10 cellular contexts compared by ENCODE assay signal in the genomic region with DNA sequence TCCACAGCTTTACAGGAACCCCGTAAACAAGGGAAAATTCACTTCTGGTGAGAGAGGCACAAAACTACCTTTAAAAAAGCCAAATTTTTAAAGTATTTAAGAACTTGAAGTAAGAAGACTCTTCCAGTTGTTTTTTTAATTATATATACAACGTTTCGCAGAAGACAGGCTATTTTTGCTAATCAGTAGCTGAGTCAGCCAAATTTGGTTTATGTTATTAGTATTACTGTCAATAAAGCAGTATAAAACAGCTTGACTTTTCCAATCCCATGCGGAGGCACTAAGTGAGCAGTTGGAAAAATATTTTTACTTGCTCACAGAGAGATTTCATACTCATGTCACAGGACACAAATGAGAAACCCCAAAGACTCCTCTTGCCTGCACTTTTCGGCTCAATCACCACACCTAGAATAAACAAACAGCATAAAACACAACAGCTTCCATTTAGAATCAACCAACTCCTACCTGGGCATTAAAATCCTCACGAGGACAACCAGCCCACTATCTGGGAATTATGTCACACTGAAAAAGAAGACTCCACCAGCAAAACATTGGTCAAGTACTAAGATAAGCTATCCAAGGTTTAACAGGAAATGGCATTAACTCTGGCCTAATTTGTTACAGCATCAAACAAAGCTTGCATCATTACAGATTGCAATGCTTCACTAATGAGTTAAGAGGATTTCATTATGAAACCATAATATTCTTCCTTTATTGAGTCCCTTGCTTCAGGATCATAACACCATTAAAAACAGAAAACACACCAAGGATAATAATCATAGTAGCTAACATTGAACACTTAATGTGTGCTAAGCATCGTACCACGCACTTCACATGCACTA. TPM values are rescaled to one million over a fixed set of nuclear protein-coding genes. Genes with fewer than 3 reads are reported as not detected.
DNase-seq lines count a peak whose midpoint lies in the region; ATAC-seq and TF ChIP-seq lines count a peak whose summit lies in the region.
"Had no signal": no experiment of that assay in that cellular context is flagged by ENCODE, and none has a peak within 500 bp of the region (broad histone marks: within the 10 kb centered on the region; RNA-seq: fewer than 3 reads in every experiment).

No MANE protein-coding gene starts in this region.

- ATAC-seq in CD8-positive, alpha-beta T cell = no peak
- peak in 1 of 2 donors; percentile 50 for ATAC-seq in natural killer cell treated with Interleukin-12 subunit alpha and Interleukin-12 subunit beta and Interleukin-15 and Interleukin-18, amount 100 ng/mL, for 72 hours
- ATAC-seq in HG02759 (IDR thresholded peaks at IDR 0.05; ENCODE audit: unreplicated experiment) = no peak

- no peaks in the 10 kb centered on the region for H3K27me3 ChIP-seq in CD8-positive, alpha-beta T cell (ENCODE audit: insufficient read depth, low read length)
- H3K27me3 ChIP-seq in mammary epithelial cell (ENCODE audit: insufficient read depth, low read length) = no peaks in the 10 kb centered on the region

- no peak for TF ChIP-seq CTCF in CD8-positive, alpha-beta T cell (IDR thresholded peaks at IDR 0.05)
- TF ChIP-seq CTCF in mammary epithelial cell (conservative IDR thresholded peaks at IDR 0.05 in 1 of 2, IDR thresholded peaks at IDR 0.05 in 1 of 2; ENCODE audit: extremely low read depth in 1 of 2, insufficient read depth in 1 of 2, low read depth in 1 of 2, low read length in 2 of 2) = no peak

- H3K36me3 Mint-ChIP-seq in CD8-positive, alpha-beta T cell = peaks cover 13% of the 10 kb centered on the region
- no peaks in the 10 kb centered on the region for H3K36me3 Mint-ChIP-seq in natural killer cell treated with Interleukin-12 subunit alpha and Interleukin-12 subunit beta and Interleukin-15 and Interleukin-18, amount 100 ng/mL, for 72 hours

- H3K27ac Mint-ChIP-seq in CD8-positive, alpha-beta T cell = peak overlapping the region; percentile 3
- H3K27ac Mint-ChIP-seq in natural killer cell treated with Interleukin-12 subunit alpha and Interleukin-12 subunit beta and Interleukin-15 and Interleukin-18, amount 100 ng/mL, for 72 hours = peak overlapping the region; percentile 28 to 63

- no peak for DNase-seq in CD8-positive, alpha-beta T cell
- DNase-seq in MV-4-11 (lab: John Stamatoyannopoulos, UW) (peak; percentile 57), mammary epithelial cell (no peak), NCI-H526 (lab: John Stamatoyannopoulos, UW) (no peak), HK-2 (ENCODE audit: unreplicated experiment) (no peak), DMS114 treated with DMSO at 0.1 percent for 48 hours (lab: John Stamatoyannopoulos, UW; ENCODE audit: unreplicated experiment) (no peak)
- no peak for DNase-seq in natural killer cell treated with Interleukin-12 subunit alpha and Interleukin-12 subunit beta and Interleukin-15 and Interleukin-18, amount 100 ng/mL, for 72 hours (ENCODE audit: low spot score)
- DNase-seq: amniotic stem cell, NCI-H187 treated with DMSO at 0.1 percent for 48 hours had no signal

- H3K79me2 ChIP-seq in mammary epithelial cell (ENCODE audit: insufficient read depth, low read length) = peaks cover 78% of the 10 kb centered on the region

- no peak overlapping the region for H3K4me3 ChIP-seq in CD8-positive, alpha-beta T cell (ENCODE audit: low read depth, low read length)
- no peak overlapping the region for H3K4me3 ChIP-seq in mammary epithelial cell (replicated peaks in 1 of 3; ENCODE audit: insufficient read depth in 1 of 3, low read depth in 2 of 3, low read length in 3 of 3)

- H2AFZ ChIP-seq in mammary epithelial cell (ENCODE audit: low read depth, low read length) = no peak overlapping the region

- POLR2A ChIA-PET in CD8-positive, alpha-beta T cell (lab: Charles Lee) = interaction anchor here (0.7 to 2.4 kb wide), 5 partner anchors 12 to 28 kb away, joined by 3 to 9 read pairs (median 4); no protein-coding TSS in a partner anchor

- H3K4me1 Mint-ChIP-seq in CD8-positive, alpha-beta T cell (ENCODE audit: low read depth) = peaks cover 62% of the 10 kb centered on the region
- peaks cover 48 to 60% of the 10 kb centered on the region in 2 donors for H3K4me1 Mint-ChIP-seq in natural killer cell treated with Interleukin-12 subunit alpha and Interleukin-12 subunit beta and Interleukin-15 and Interleukin-18, amount 100 ng/mL, for 72 hours (ENCODE audit: low read depth in 2 of 2)

- H3K4me3 Mint-ChIP-seq in CD8-positive, alpha-beta T cell = no peak overlapping the region
- H3K4me3 Mint-ChIP-seq in natural killer cell treated with Interleukin-12 subunit alpha and Interleukin-12 subunit beta and Interleukin-15 and Interleukin-18, amount 100 ng/mL, for 72 hours = peak overlapping the region; percentile 15

- H3K9me3 ChIP-seq in CD8-positive, alpha-beta T cell (ENCODE audit: low read length) = no peaks in the 10 kb centered on the region
- H3K9me3 ChIP-seq in mammary epithelial cell (replicated peaks; ENCODE audit: insufficient read depth, low read length) = no peaks in the 10 kb centered on the region

- peaks cover 5% of the 10 kb centered on the region for H3K4me1 ChIP-seq in CD8-positive, alpha-beta T cell (ENCODE audit: insufficient read depth, low read length)
- peaks cover 38% of the 10 kb centered on the region for H3K4me1 ChIP-seq in mammary epithelial cell (ENCODE audit: insufficient read depth, low read length)

- H3K27me3 Mint-ChIP-seq in CD8-positive, alpha-beta T cell (ENCODE audit: low read depth) = no peaks in the 10 kb centered on the region
- no peaks in the 10 kb centered on the region for H3K27me3 Mint-ChIP-seq in natural killer cell treated with Interleukin-12 subunit alpha and Interleukin-12 subunit beta and Interleukin-15 and Interleukin-18, amount 100 ng/mL, for 72 hours

- dilution Hi-C loops in mammary epithelial cell (cut with HindIII; ENCODE audit: low sequenced_read_pairs) = no loop called here

- in situ Hi-C loops in mammary epithelial cell (cut with MboI; ENCODE audit: low sequenced_read_pairs in 2 of 2) = no loop called here

- intact Hi-C loops in CD8-positive, alpha-beta T cell (cut with DNase I, micrococcal nuclease) = loop anchor here in 1 of 2 experiments (2.0 kb wide), 1 partner anchor 14 kb away; no protein-coding TSS in a partner anchor
- intact Hi-C loops in mammary epithelial cell (cut with micrococcal nuclease) = no loop called here

- no TSS peak for BruUV-seq in mammary epithelial cell (replicated peaks; lab: Mats Ljungman, UMichigan)

- H3K27ac ChIP-seq in CD8-positive, alpha-beta T cell (ENCODE audit: low read depth, low read length) = no peak overlapping the region
- H3K27ac ChIP-seq in mammary epithelial cell (ENCODE audit: insufficient read depth, low read depth, low read length) = peak overlapping the region; percentile 20

- H3K9me3 Mint-ChIP-seq in CD8-positive, alpha-beta T cell = no peaks in the 10 kb centered on the region
- H3K9me3 Mint-ChIP-seq in natural killer cell treated with Interleukin-12 subunit alpha and Interleukin-12 subunit beta and Interleukin-15 and Interleukin-18, amount 100 ng/mL, for 72 hours = no peaks in the 10 kb centered on the region

- no peaks in the 10 kb centered on the region for H3K36me3 ChIP-seq in CD8-positive, alpha-beta T cell (ENCODE audit: insufficient read depth, low read length)
- no peaks in the 10 kb centered on the region for H3K36me3 ChIP-seq in mammary epithelial cell (ENCODE audit: insufficient read depth, low read length)

- 95% methylated on average over 8 of the region's 8 CpGs for WGBS in mammary epithelial cell (ENCODE audit: low coverage, missing lambda C conversion rate)

- no peak overlapping the region for H3K4me2 ChIP-seq in mammary epithelial cell (ENCODE audit: insufficient read depth, low read depth, low read length)

- CTCF ChIA-PET in CD8-positive, alpha-beta T cell (lab: Charles Lee) = interaction anchor here (1.0 to 1.6 kb wide), 4 partner anchors 9 to 151 kb away, joined by 3 to 5 read pairs (median 3); no protein-coding TSS in a partner anchor
- CTCF ChIA-PET in mammary epithelial cell (lab: Charles Lee; ENCODE audit: low non-redundant PET) = interaction anchor here (0.6 kb wide), 1 partner anchor 28 kb away, joined by 3 read pairs; no protein-coding TSS in a partner anchor

- H4K20me1 ChIP-seq in mammary epithelial cell (ENCODE audit: insufficient read depth, low read length) = no peaks in the 10 kb centered on the region

- H3K9ac ChIP-seq in mammary epithelial cell (ENCODE audit: insufficient read depth, low read length) = no peak overlapping the region

RNA-seq across cellular contexts. Expression of gene ELOVL5, which starts 26.3 kb away (rescaled TPM):
- 10 to 100 TPM; 79.1 to 82.7 TPM for total RNA-seq in CD8-positive, alpha-beta T cell
- 10 to 100 TPM; 50.8 to 71.1 TPM for total RNA-seq in mammary epithelial cell
- polyA plus RNA-seq in mammary epithelial cell = 56.2 TPM
- 132 TPM for polyA minus RNA-seq in mammary epithelial cell
- total RNA-seq in natural killer cell treated with Interleukin-12 subunit alpha and Interleukin-12 subunit beta and Interleukin-15 and Interleukin-18, amount 100 ng/mL, for 72 hours = 100 to 1,000 TPM; 130 to 136 TPM
